1 cellular context compared by ENCODE assay signal in the genomic region with DNA sequence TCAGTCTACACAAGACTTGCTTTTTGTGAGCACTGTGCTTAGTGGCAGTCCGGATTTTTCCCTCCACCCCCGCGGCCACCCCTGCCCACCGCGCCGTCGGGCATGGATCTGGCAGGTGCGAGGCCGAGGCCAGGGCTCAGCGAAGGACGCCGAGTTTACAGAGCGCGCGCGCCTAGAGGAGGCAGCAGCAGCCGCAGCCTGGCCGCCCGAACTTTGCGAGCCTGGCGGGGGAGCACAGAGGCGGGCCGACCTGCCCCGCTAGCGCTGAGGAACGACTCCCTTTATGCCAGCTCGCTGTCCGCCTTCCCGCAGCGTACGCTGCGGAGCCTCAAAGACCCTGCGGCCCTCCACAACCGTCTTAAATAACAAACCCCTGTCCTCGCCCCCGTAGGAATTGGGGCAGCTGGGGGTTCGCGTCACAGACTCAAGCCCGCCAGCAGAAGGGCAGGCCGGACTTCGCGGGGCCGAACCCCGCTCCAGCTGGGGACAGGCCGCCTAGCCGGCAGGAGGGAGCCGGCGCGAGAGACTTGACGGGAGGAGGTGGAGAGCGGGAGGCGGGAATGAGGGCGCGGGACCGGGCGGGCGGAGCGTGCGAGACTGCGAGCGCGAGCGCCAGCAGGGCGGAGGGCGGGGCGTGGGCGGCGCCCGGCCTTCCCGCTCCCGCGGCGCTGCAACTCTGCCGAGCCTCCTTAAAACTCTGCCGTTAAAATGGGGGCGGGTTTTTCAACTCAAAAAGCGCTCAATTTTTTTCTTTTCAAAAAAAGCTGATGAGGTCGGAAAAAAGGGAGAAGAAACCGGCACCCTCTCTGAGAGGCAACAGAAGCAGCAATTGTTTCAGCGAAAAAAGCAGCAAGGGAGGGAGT.
TF ChIP-seq lines count a peak whose summit lies in the region.

No MANE protein-coding gene starts in this region.

TF ChIP-seq in HepG2, 621 proteins besides CTCF, POLR2A, EP300 and RAD21 (continued from another document and continues in another):
- TF ChIP-seq HMG20B (CRISPR knock-in tag; conservative IDR thresholded peaks at IDR 0.05) (no peak), HNF1B (CRISPR knock-in tag; IDR thresholded peaks at IDR 0.05) (no peak), RCOR2 (CRISPR knock-in tag; IDR thresholded peaks at IDR 0.05) (0 out of 2 replicates have a peak, but pooled peaks have one; percentile 19), MLLT10 (CRISPR knock-in tag; IDR thresholded peaks at IDR 0.05) (no peak), ZNF24 (IDR thresholded peaks at IDR 0.05) (no peak), KLF9 (CRISPR knock-in tag; IDR thresholded peaks at IDR 0.05; ENCODE audit: low read depth) (0 out of 2 replicates have a peak, but pooled peaks have one; percentile 51), MXI1 (IDR thresholded peaks at IDR 0.05; ENCODE audit: borderline replicate concordance, low read depth, low read length) (peak; percentile 68; the same call in 2 of the 3 replicates), ZNF235 (CRISPR knock-in tag; IDR thresholded peaks at IDR 0.05; ENCODE audit: borderline replicate concordance) (peak; percentile 54; the same call in 1 of the 2 replicates), KAT2B (IDR thresholded peaks at IDR 0.05; ENCODE audit: borderline replicate concordance, low read depth, low read length) (no peak), ARHGAP35 (CRISPR knock-in tag; IDR thresholded peaks at IDR 0.05; ENCODE audit: borderline replicate concordance) (peak; percentile 74; the same call in 1 of the 2 replicates), ZNF879 (CRISPR knock-in tag; IDR thresholded peaks at IDR 0.05) (no peak), ZNF557 (CRISPR knock-in tag; IDR thresholded peaks at IDR 0.05) (no peak), ISL2 (CRISPR knock-in tag; IDR thresholded peaks at IDR 0.05) (peak; percentile 56; the same call in 1 of the 2 replicates), ZNF605 (CRISPR knock-in tag; IDR thresholded peaks at IDR 0.05) (peak; percentile 82), CSRNP1 (CRISPR knock-in tag; IDR thresholded peaks at IDR 0.05) (peak; percentile 66; the same call in 1 of the 2 replicates), MTF2 (CRISPR knock-in tag; IDR thresholded peaks at IDR 0.05; ENCODE audit: borderline replicate concordance) (no peak), SMARCE1 (IDR thresholded peaks at IDR 0.05; ENCODE audit: borderline replicate concordance) (no peak), TBL1XR1 (IDR thresholded peaks at IDR 0.05; ENCODE audit: borderline replicate concordance, low read length, partially characterized antibody) (no peak), ZFY (CRISPR knock-in tag; IDR thresholded peaks at IDR 0.05) (peak; percentile 86), YEATS2 (CRISPR knock-in tag; IDR thresholded peaks at IDR 0.05; ENCODE audit: borderline replicate concordance) (peak; percentile 64), ELF4 (CRISPR knock-in tag; IDR thresholded peaks at IDR 0.05; ENCODE audit: borderline replicate concordance) (no peak), RFX5 (IDR thresholded peaks at IDR 0.05; ENCODE audit: low read depth, low read length) (no peak), ZNF350 (CRISPR knock-in tag; IDR thresholded peaks at IDR 0.05; ENCODE audit: borderline replicate concordance, low read depth) (peak; percentile 76), EHMT2 (IDR thresholded peaks at IDR 0.05; ENCODE audit: borderline replicate concordance, low read depth, low read length) (no peak), POGK (CRISPR knock-in tag; conservative IDR thresholded peaks at IDR 0.05) (peak; percentile 17; the same call in 1 of the 2 replicates), GLI4 (CRISPR knock-in tag; IDR thresholded peaks at IDR 0.05; ENCODE audit: borderline replicate concordance) (peak; percentile 92; the same call in 1 of the 2 replicates), KLF11 (CRISPR knock-in tag; IDR thresholded peaks at IDR 0.05) (no peak), FOXO1 (CRISPR knock-in tag; IDR thresholded peaks at IDR 0.05) (no peak; the same call in 1 of the 2 replicates), MAF1 (CRISPR knock-in tag; IDR thresholded peaks at IDR 0.05; ENCODE audit: borderline replicate concordance) (no peak), ZNF451 (CRISPR knock-in tag; IDR thresholded peaks at IDR 0.05) (peak; percentile 93; the same call in 1 of the 2 replicates), IKZF5 (CRISPR knock-in tag; IDR thresholded peaks at IDR 0.05) (peak; percentile 77), ZNF10 (CRISPR knock-in tag; IDR thresholded peaks at IDR 0.05; ENCODE audit: borderline replicate concordance, low read depth) (no peak), RFXAP (CRISPR knock-in tag; IDR thresholded peaks at IDR 0.05; ENCODE audit: borderline replicate concordance) (peak; percentile 57), ZNF138 (CRISPR knock-in tag; IDR thresholded peaks at IDR 0.05; ENCODE audit: low read depth) (0 out of 2 replicates have a peak, but pooled peaks have one; percentile 45), ZNF207 (IDR thresholded peaks at IDR 0.05; ENCODE audit: borderline replicate concordance) (no peak), MIER3 (CRISPR knock-in tag; IDR thresholded peaks at IDR 0.05; ENCODE audit: borderline replicate concordance) (no peak), ZNF713 (CRISPR knock-in tag; IDR thresholded peaks at IDR 0.05) (no peak), STAT5B (CRISPR knock-in tag; IDR thresholded peaks at IDR 0.05) (no peak), PCBP2 (optimal IDR thresholded peaks at IDR 0.05; ENCODE audit: low read depth, low read length, poor library complexity, severe bottlenecking) (no peak), HOMEZ (CRISPR knock-in tag; IDR thresholded peaks at IDR 0.05; ENCODE audit: low read depth) (peak; percentile 11; the same call in 1 of the 2 replicates)
- TF ChIP-seq, protein P1, sequence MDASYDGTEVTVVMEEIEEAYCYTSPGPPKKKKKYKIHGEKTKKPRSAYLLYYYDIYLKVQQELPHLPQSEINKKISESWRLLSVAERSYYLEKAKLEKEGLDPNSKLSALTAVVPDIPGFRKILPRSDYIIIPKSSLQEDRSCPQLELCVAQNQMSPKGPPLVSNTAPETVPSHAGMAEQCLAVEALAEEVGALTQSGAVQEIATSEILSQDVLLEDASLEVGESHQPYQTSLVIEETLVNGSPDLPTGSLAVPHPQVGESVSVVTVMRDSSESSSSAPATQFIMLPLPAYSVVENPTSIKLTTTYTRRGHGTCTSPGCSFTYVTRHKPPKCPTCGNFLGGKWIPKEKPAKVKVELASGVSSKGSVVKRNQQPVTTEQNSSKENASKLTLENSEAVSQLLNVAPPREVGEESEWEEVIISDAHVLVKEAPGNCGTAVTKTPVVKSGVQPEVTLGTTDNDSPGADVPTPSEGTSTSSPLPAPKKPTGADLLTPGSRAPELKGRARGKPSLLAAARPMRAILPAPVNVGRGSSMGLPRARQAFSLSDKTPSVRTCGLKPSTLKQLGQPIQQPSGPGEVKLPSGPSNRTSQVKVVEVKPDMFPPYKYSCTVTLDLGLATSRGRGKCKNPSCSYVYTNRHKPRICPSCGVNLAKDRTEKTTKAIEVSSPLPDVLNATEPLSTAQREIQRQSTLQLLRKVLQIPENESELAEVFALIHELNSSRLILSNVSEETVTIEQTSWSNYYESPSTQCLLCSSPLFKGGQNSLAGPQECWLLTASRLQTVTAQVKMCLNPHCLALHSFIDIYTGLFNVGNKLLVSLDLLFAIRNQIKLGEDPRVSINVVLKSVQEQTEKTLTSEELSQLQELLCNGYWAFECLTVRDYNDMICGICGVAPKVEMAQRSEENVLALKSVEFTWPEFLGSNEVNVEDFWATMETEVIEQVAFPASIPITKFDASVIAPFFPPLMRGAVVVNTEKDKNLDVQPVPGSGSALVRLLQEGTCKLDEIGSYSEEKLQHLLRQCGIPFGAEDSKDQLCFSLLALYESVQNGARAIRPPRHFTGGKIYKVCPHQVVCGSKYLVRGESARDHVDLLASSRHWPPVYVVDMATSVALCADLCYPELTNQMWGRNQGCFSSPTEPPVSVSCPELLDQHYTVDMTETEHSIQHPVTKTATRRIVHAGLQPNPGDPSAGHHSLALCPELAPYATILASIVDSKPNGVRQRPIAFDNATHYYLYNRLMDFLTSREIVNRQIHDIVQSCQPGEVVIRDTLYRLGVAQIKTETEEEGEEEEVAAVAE (CRISPR knock-in tag; IDR thresholded peaks at IDR 0.05; ENCODE audit: borderline replicate concordance): 0 out of 2 replicates have a peak, but pooled peaks have one; percentile 28
- TF ChIP-seq, protein P2, sequence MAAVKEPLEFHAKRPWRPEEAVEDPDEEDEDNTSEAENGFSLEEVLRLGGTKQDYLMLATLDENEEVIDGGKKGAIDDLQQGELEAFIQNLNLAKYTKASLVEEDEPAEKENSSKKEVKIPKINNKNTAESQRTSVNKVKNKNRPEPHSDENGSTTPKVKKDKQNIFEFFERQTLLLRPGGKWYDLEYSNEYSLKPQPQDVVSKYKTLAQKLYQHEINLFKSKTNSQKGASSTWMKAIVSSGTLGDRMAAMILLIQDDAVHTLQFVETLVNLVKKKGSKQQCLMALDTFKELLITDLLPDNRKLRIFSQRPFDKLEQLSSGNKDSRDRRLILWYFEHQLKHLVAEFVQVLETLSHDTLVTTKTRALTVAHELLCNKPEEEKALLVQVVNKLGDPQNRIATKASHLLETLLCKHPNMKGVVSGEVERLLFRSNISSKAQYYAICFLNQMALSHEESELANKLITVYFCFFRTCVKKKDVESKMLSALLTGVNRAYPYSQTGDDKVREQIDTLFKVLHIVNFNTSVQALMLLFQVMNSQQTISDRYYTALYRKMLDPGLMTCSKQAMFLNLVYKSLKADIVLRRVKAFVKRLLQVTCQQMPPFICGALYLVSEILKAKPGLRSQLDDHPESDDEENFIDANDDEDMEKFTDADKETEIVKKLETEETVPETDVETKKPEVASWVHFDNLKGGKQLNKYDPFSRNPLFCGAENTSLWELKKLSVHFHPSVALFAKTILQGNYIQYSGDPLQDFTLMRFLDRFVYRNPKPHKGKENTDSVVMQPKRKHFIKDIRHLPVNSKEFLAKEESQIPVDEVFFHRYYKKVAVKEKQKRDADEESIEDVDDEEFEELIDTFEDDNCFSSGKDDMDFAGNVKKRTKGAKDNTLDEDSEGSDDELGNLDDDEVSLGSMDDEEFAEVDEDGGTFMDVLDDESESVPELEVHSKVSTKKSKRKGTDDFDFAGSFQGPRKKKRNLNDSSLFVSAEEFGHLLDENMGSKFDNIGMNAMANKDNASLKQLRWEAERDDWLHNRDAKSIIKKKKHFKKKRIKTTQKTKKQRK (IDR thresholded peaks at IDR 0.05; ENCODE audit: low read length): no peak
- TF ChIP-seq, protein P3, sequence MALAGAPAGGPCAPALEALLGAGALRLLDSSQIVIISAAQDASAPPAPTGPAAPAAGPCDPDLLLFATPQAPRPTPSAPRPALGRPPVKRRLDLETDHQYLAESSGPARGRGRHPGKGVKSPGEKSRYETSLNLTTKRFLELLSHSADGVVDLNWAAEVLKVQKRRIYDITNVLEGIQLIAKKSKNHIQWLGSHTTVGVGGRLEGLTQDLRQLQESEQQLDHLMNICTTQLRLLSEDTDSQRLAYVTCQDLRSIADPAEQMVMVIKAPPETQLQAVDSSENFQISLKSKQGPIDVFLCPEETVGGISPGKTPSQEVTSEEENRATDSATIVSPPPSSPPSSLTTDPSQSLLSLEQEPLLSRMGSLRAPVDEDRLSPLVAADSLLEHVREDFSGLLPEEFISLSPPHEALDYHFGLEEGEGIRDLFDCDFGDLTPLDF (CRISPR knock-in tag; IDR thresholded peaks at IDR 0.05): peak; percentile 66
